Comparison of ENCODE assay signal across 8 cellular contexts in genomic region chr12:104714369-104714768, GRCh38.
"Had no signal": no experiment of that assay in that cellular context is flagged by ENCODE, and none has a peak within 500 bp of the region (broad histone marks: within the 10 kb centered on the region; RNA-seq: fewer than 3 reads in every experiment).

No MANE protein-coding gene starts in this region.

- ATAC-seq: activated CD8-positive, alpha-beta memory T cell treated with anti-CD3 and anti-CD28 coated beads, Interleukin-2, amount 10 ng/mL, durations not matched to agents 7 days and 5 days; gastrocnemius medialis had no signal

- H3K4me3 Mint-ChIP-seq: activated CD8-positive, alpha-beta memory T cell treated with anti-CD3 and anti-CD28 coated beads, Interleukin-2, amount 10 ng/mL, durations not matched to agents 7 days and 5 days; activated T-cell treated with anti-CD3 and anti-CD28 coated beads, Interleukin-2, amount 50 U/mL, for 24 hours had no signal

- H3K9me3 Mint-ChIP-seq: activated T-cell treated with anti-CD3 and anti-CD28 coated beads, Interleukin-2, amount 50 U/mL, for 24 hours had no signal

- H3K27ac Mint-ChIP-seq: activated CD8-positive, alpha-beta memory T cell treated with anti-CD3 and anti-CD28 coated beads, Interleukin-2, amount 10 ng/mL, durations not matched to agents 7 days and 5 days; activated T-cell treated with anti-CD3 and anti-CD28 coated beads, Interleukin-2, amount 50 U/mL, for 24 hours had no signal

- DNase-seq: activated CD4-positive, CD25-positive, alpha-beta regulatory T cell; activated CD8-positive, alpha-beta memory T cell treated with anti-CD3 and anti-CD28 coated beads, Interleukin-2, amount 10 ng/mL, durations not matched to agents 7 days and 5 days; activated gamma-delta T cell treated with Interleukin-2 at 50 U/mL for 16 hours; activated T-cell treated with anti-CD3 and anti-CD28 coated beads, Interleukin-2, amount 50 U/mL, for 24 hours; effector CD8-positive, alpha-beta T cell; gastrocnemius medialis; mesendoderm; transverse colon had no signal

- H3K27me3 Mint-ChIP-seq: activated CD8-positive, alpha-beta memory T cell treated with anti-CD3 and anti-CD28 coated beads, Interleukin-2, amount 10 ng/mL, durations not matched to agents 7 days and 5 days; activated T-cell treated with anti-CD3 and anti-CD28 coated beads, Interleukin-2, amount 50 U/mL, for 24 hours had no signal
